8 cellular contexts compared by ENCODE assay signal in genomic region chr2:121649402-121649651, GRCh38. TPM values are rescaled to one million over a fixed set of nuclear protein-coding genes. Genes with fewer than 3 reads are reported as not detected.
DNase-seq lines count a peak whose midpoint lies in the region; ATAC-seq and TF ChIP-seq lines count a peak whose summit lies in the region.

Gene CLASP1 (minus strand): TSS chr2:121649462. CDS start chr2:121605895, 43,567 bp downstream.

- no peaks in the 10 kb centered on the region for H3K9me3 ChIP-seq in left ventricle myocardium inferior (replicated peaks)
- H3K9me3 ChIP-seq in prostate gland = no peaks in the 10 kb centered on the region
- H3K9me3 ChIP-seq in uterus = no peaks in the 10 kb centered on the region

- no peaks in the 10 kb centered on the region for H3K27me3 ChIP-seq in left ventricle myocardium inferior (ENCODE audit: low read depth)
- H3K27me3 ChIP-seq in prostate gland (replicated peaks; ENCODE audit: insufficient read depth) = no peaks in the 10 kb centered on the region
- no peaks in the 10 kb centered on the region for H3K27me3 ChIP-seq in uterus

- H3K4me1 ChIP-seq in left ventricle myocardium inferior = peaks cover 85% of the 10 kb centered on the region
- H3K4me1 ChIP-seq in prostate gland (replicated peaks) = peaks cover 3% of the 10 kb centered on the region
- peaks cover 0 to 8% of the 10 kb centered on the region in 2 donors for H3K4me1 ChIP-seq in uterus

- TF ChIP-seq POLR2A in prostate gland (IDR thresholded peaks at IDR 0.05) (peak; percentile 36), uterus (IDR thresholded peaks at IDR 0.05) (peak; percentile 16 to 35)

- under 1% methylated on average over 20 of the region's 20 CpGs for WGBS in prostate gland

- no peak for TF ChIP-seq CTCF in GM12865 (IDR thresholded peaks at IDR 0.05; ENCODE audit: insufficient read depth, low read depth, low read length, missing control alignments)
- TF ChIP-seq CTCF in left ventricle myocardium inferior (IDR thresholded peaks at IDR 0.05; ENCODE audit: borderline replicate concordance) = no peak
- TF ChIP-seq CTCF in prostate gland (IDR thresholded peaks at IDR 0.05) = no peak
- TF ChIP-seq CTCF in uterus (IDR thresholded peaks at IDR 0.05) = no peak

- DNase-seq in GM12865 (ENCODE audit: low read depth) = peak; percentile 98
- DNase-seq in NCI-H146 (lab: John Stamatoyannopoulos, UW) = peak; percentile 99
- peak; percentile 90 to 99 (median 94) for DNase-seq in T-helper 2 cell
- DNase-seq in left ventricle myocardium inferior = peak; percentile 96
- peak; percentile 95 for DNase-seq in prostate gland (ENCODE audit: low spot score)
- peak; percentile 95 to 97 for DNase-seq in uterus

- peaks cover 5% of the 10 kb centered on the region for H3K36me3 ChIP-seq in left ventricle myocardium inferior
- no peaks in the 10 kb centered on the region for H3K36me3 ChIP-seq in prostate gland
- no peaks in the 10 kb centered on the region for H3K36me3 ChIP-seq in uterus

- intact Hi-C loops in left ventricle myocardium inferior (cut with micrococcal nuclease) = loop anchor here (1.0 kb wide), 1 partner anchor 53 kb away; no protein-coding TSS in a partner anchor
- intact Hi-C loops in prostate gland (cut with DNase I) = loop anchor here (2.0 kb wide), 1 partner anchor 119 kb away; the partner anchor contains the start of gene RNU4ATAC
- intact Hi-C loops in uterus (cut with DNase I; ENCODE audit: low total_unique reads) = loop anchor here (10.0 kb wide), 1 partner anchor 115 kb away; no protein-coding TSS in a partner anchor

- peak within 1 kb of the TSS; percentile 96 for H3K4me3 ChIP-seq in GM12865 (ENCODE audit: low read depth, low read length)
- H3K4me3 ChIP-seq in left ventricle myocardium inferior = peak within 1 kb of the TSS; percentile 94
- peak within 1 kb of the TSS; percentile 78 to 90 for H3K4me3 ChIP-seq in prostate gland
- H3K4me3 ChIP-seq in uterus = peak within 1 kb of the TSS; percentile 96 to 99

- peak; percentile 93 for ATAC-seq in HG02759 (IDR thresholded peaks at IDR 0.05; ENCODE audit: unreplicated experiment)

- H3K27ac ChIP-seq in angular gyrus (ENCODE audit: low read depth, low read length) (peak within 1 kb of the TSS; percentile 94), left ventricle myocardium inferior (replicated peaks) (peak within 1 kb of the TSS; percentile 96), prostate gland (peak within 1 kb of the TSS; percentile 96 to 98), uterus (peak within 1 kb of the TSS; percentile 96 to 97)

RNA-seq across cellular contexts. Expression of gene CLASP1, which starts in this region (rescaled TPM):
- total RNA-seq in left ventricle myocardium inferior = 60.1 TPM
- total RNA-seq in prostate gland = 10 to 100 TPM; 44.4 to 90.2 TPM
- 100 to 1,000 TPM in 1 of 4 donors, 10 to 100 TPM in 3; 14.1 to 110 (median 55.9) TPM for total RNA-seq in uterus

Comparison
In these comparisons a context has a peak if more than half of its experiments do, and no peak if none do; other contexts are left out.
1. Peak in every context shown above with its lines: DNase-seq, ATAC-seq, H3K4me3 ChIP-seq and H3K27ac ChIP-seq.